ENCODE assay signal across 9 cellular contexts in the genomic region with DNA sequence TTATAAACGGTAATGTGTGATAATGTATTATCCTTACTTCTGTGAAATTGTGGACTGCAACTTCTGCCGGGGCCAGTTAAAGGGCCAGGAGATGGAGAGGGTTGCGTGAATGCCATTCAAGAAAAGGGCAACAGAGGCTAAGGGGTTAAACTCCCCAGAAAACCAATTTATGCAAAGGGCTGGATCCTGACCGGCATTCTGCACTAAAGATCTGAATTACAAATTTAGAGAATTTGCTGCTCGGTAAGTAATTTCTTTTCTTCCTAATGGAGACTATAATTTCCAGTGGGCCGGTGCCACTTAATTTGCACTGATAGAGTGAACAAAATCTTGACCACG.
A peak's percentile ranks its signal among the peaks of the same experiment; 100 is the strongest.
DNase-seq lines count a peak whose midpoint lies in the region; ATAC-seq, FAIRE-seq and TF ChIP-seq lines count a peak whose summit lies in the region.
"Had no signal": no experiment of that assay in that cellular context is flagged by ENCODE, and none has a peak within 500 bp of the region (broad histone marks: within the 10 kb centered on the region; RNA-seq: fewer than 3 reads in every experiment).

No MANE protein-coding gene starts in this region.

- 19% methylated on average over 7 of the region's 7 CpGs for WGBS in smooth muscle cell (ENCODE audit: low lambda C conversion rate)

- H3K4me2 ChIP-seq in HCT116 (ENCODE audit: low read length), result peak overlapping the region; percentile 40
- H3K4me2 ChIP-seq in smooth muscle cell, result peak overlapping the region; percentile 76

- ATAC-seq in HCT116 (no peak), HG02678 (IDR thresholded peaks at IDR 0.05; ENCODE audit: unreplicated experiment) (no peak), GM18505 (IDR thresholded peaks at IDR 0.05; ENCODE audit: unreplicated experiment) (no peak)

- H3K4me3 ChIP-seq in HCT116 (replicated peaks in 1 of 2; ENCODE audit: low read depth in 1 of 2, low read length in 2 of 2) (no peak overlapping the region), SK-N-MC (peak overlapping the region; percentile 69), kidney (ENCODE audit: low read length in 2 of 2) (peak overlapping the region; percentile 55 to 59), smooth muscle cell (no peak overlapping the region)
- H3K4me3 ChIP-seq: pancreas had no signal

- H3K4me1 ChIP-seq in HCT116 (ENCODE audit: control insufficient read depth in 1 of 2, insufficient read depth in 2 of 2, low read length in 2 of 2) (peaks cover 0 to 22% of the 10 kb centered on the region in 2 experiments; a peak in 2 of 4 replicates), kidney (ENCODE audit: control insufficient read depth in 1 of 2, insufficient read depth in 1 of 2, low read depth in 1 of 2, low read length in 2 of 2) (peaks cover 11 to 15% of the 10 kb centered on the region in 2 donors), smooth muscle cell (ENCODE audit: low read depth) (peaks cover 42% of the 10 kb centered on the region)

- H3K27ac ChIP-seq in HCT116 (ENCODE audit: low read depth, low read length), result no peak overlapping the region
- H3K27ac ChIP-seq in SK-N-MC, result peak overlapping the region; percentile 27; the same call in 1 of the 2 replicates
- H3K27ac ChIP-seq in kidney (ENCODE audit: low read depth in 2 of 2, low read length in 2 of 2), result peak overlapping the region; percentile 59 to 75
- H3K27ac ChIP-seq in smooth muscle cell (ENCODE audit: low read depth), result peak overlapping the region; percentile 96

- BruUV-seq in HCT116 (replicated peaks; lab: Mats Ljungman, UMichigan), result no TSS peak

- no peak for TF ChIP-seq RAD21 in HCT116 (IDR thresholded peaks at IDR 0.05; ENCODE audit: low read depth)

- intact Hi-C loops in HCT116 (cut with micrococcal nuclease), result loop anchor here (1.0 to 10.0 kb wide), 4 partner anchors 122 to 716 kb away; no protein-coding TSS in a partner anchor
- intact Hi-C loops in kidney (cut with DNase I), result no loop called here
- intact Hi-C loops in posterior vena cava (cut with DNase I), result loop anchor here in 1 of 2 donors (5.0 kb wide), 1 partner anchor 363 kb away; no protein-coding TSS in a partner anchor

- CTCF ChIA-PET in HCT116 (lab: Charles Lee), result interaction anchor here (0.6 to 2.2 kb wide), 17 partner anchors 9 to 707 kb away, joined by 3 to 24 read pairs (median 4); partner anchors contain the start of gene ZNF217

- TF ChIP-seq CTCF in HCT116 (IDR thresholded peaks at IDR 0.05 in 2 of 3, conservative IDR thresholded peaks at IDR 0.05 in 1 of 3; ENCODE audit: borderline replicate concordance in 1 of 3, insufficient read depth in 1 of 3, low read depth in 2 of 3, low read length in 2 of 3) (no peak), kidney (IDR thresholded peaks at IDR 0.05; ENCODE audit: borderline replicate concordance, extremely low read depth, insufficient read depth) (no peak), smooth muscle cell (IDR thresholded peaks at IDR 0.05; ENCODE audit: borderline replicate concordance, insufficient read depth, poor library complexity, severe bottlenecking) (no peak)

- H3K36me3 ChIP-seq in HCT116 (ENCODE audit: control insufficient read depth in 1 of 2, insufficient read depth in 2 of 2, low read length in 2 of 2), result no peaks in the 10 kb centered on the region
- no peaks in the 10 kb centered on the region for H3K36me3 ChIP-seq in SK-N-MC (ENCODE audit: insufficient read depth, low read length)
- no peaks in the 10 kb centered on the region for H3K36me3 ChIP-seq in kidney (ENCODE audit: control insufficient read depth in 1 of 2, insufficient read depth in 2 of 2, low read length in 2 of 2)
- no peaks in the 10 kb centered on the region for H3K36me3 ChIP-seq in smooth muscle cell (ENCODE audit: low read depth)
- H3K36me3 ChIP-seq: pancreas had no signal

- no peaks in the 10 kb centered on the region for H3K9me2 ChIP-seq in HCT116 (ENCODE audit: insufficient read depth)

- FAIRE-seq in kidney (lab: Jason Lieb, UNC), result no peak
- FAIRE-seq: pancreas had no signal

- H2AFZ ChIP-seq in HCT116 (ENCODE audit: low read depth, low read length, poor library complexity, severe bottlenecking) (peak overlapping the region; percentile 90), smooth muscle cell (ENCODE audit: low read depth) (peak overlapping the region; percentile 86)

- H3K79me2 ChIP-seq in HCT116 (ENCODE audit: insufficient read depth, low read length) (no peaks in the 10 kb centered on the region), smooth muscle cell (ENCODE audit: low read depth) (no peaks in the 10 kb centered on the region)

- H4K20me1 ChIP-seq in HCT116 (ENCODE audit: insufficient read depth), result no peaks in the 10 kb centered on the region
- H4K20me1 ChIP-seq in smooth muscle cell (ENCODE audit: low read depth), result no peaks in the 10 kb centered on the region

- H3F3A ChIP-seq in smooth muscle cell (ENCODE audit: low read depth), result peaks cover 3% of the 10 kb centered on the region

- POLR2A ChIA-PET in HCT116 (lab: Charles Lee), result no interaction called here

- no peak for TF ChIP-seq POLR2A in HCT116 (IDR thresholded peaks at IDR 0.05; ENCODE audit: borderline replicate concordance, extremely low read depth, insufficient read depth, insufficient read length)
- TF ChIP-seq POLR2A in GM18505 (IDR thresholded peaks at IDR 0.05; ENCODE audit: borderline replicate concordance, extremely low read depth, insufficient read depth, insufficient read length), result no peak

- RAD21 ChIA-PET in HCT116 (lab: Charles Lee; ENCODE audit: low non-redundant PET in 1 of 2, low total read pairs in 2 of 2, uncharacterized antibody in 2 of 2, unreplicated experiment in 2 of 2), result interaction anchor here (0.6 to 1.3 kb wide), 6 partner anchors 122 to 401 kb away, joined by 3 to 4 read pairs (median 3); no protein-coding TSS in a partner anchor

- DNase-seq in HCT116 (ENCODE audit: low read depth, low spot score), result no peak
- DNase-seq in SK-N-MC (ENCODE audit: low read depth, low spot score), result no peak
- DNase-seq in kidney, result no peak
- no peak for DNase-seq in smooth muscle cell (lab: John Stamatoyannopoulos, UW; ENCODE audit: unreplicated experiment)
- DNase-seq in hepatic stellate cell (ENCODE audit: low spot score), result no peak
- DNase-seq in posterior vena cava (ENCODE audit: low spot score), result no peak

- H3K27me3 ChIP-seq in HCT116 (ENCODE audit: insufficient read depth, low read length) (no peaks in the 10 kb centered on the region), smooth muscle cell (ENCODE audit: low read depth) (no peaks in the 10 kb centered on the region)
- H3K27me3 ChIP-seq: pancreas had no signal

- H3K9me3 ChIP-seq in HCT116 (ENCODE audit: control insufficient read depth in 1 of 2, insufficient read depth in 1 of 2, low read depth in 1 of 2, low read length in 2 of 2), result no peaks in the 10 kb centered on the region
- no peaks in the 10 kb centered on the region for H3K9me3 ChIP-seq in SK-N-MC (ENCODE audit: low read depth, low read length)
- no peaks in the 10 kb centered on the region for H3K9me3 ChIP-seq in kidney (ENCODE audit: control insufficient read depth in 1 of 2, low read length in 2 of 2)
- H3K9me3 ChIP-seq in smooth muscle cell (replicated peaks; ENCODE audit: low read depth), result no peaks in the 10 kb centered on the region
- H3K9me3 ChIP-seq: pancreas had no signal

- H3K9ac ChIP-seq in HCT116 (ENCODE audit: low read length), result no peak overlapping the region
- H3K9ac ChIP-seq in SK-N-MC (ENCODE audit: insufficient read length), result peak overlapping the region; percentile 42
- H3K9ac ChIP-seq in kidney (ENCODE audit: low read length in 2 of 2), result peak overlapping the region; percentile 35 to 53
- H3K9ac ChIP-seq in smooth muscle cell (ENCODE audit: low read depth), result peak overlapping the region; percentile 90

TF ChIP-seq in HCT116, 20 proteins besides CTCF, POLR2A, EP300 and RAD21 (continues in another document):
- no peak for TF ChIP-seq SP1 (IDR thresholded peaks at IDR 0.05; ENCODE audit: low read depth)
- TF ChIP-seq EZH2phosphoT487 (IDR thresholded peaks at IDR 0.05; ENCODE audit: borderline replicate concordance), result no peak
- TF ChIP-seq SRF (IDR thresholded peaks at IDR 0.05; ENCODE audit: low read depth), result no peak
- TF ChIP-seq ZFX (IDR thresholded peaks at IDR 0.05), result no peak
- TF ChIP-seq ELF1 (IDR thresholded peaks at IDR 0.05; ENCODE audit: borderline replicate concordance, low read depth), result no peak
- TF ChIP-seq TCF7L2 (IDR thresholded peaks at IDR 0.05; ENCODE audit: borderline replicate concordance, extremely low read depth, insufficient read depth, insufficient read length), result no peak
- no peak for TF ChIP-seq CEBPB (IDR thresholded peaks at IDR 0.05; ENCODE audit: low read depth)
- TF ChIP-seq FOSL1 (IDR thresholded peaks at IDR 0.05; ENCODE audit: low read depth), result no peak
- TF ChIP-seq CBX3 (IDR thresholded peaks at IDR 0.05; ENCODE audit: low read depth), result no peak
- no peak for TF ChIP-seq EGR1 (IDR thresholded peaks at IDR 0.05; ENCODE audit: low read depth)
- TF ChIP-seq, protein P1, sequence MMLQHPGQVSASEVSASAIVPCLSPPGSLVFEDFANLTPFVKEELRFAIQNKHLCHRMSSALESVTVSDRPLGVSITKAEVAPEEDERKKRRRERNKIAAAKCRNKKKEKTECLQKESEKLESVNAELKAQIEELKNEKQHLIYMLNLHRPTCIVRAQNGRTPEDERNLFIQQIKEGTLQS (IDR thresholded peaks at IDR 0.05), result no peak
- TF ChIP-seq, protein P2, sequence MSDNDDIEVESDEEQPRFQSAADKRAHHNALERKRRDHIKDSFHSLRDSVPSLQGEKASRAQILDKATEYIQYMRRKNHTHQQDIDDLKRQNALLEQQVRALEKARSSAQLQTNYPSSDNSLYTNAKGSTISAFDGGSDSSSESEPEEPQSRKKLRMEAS (IDR thresholded peaks at IDR 0.05), result no peak

Comparison
In these comparisons a context has a peak if more than half of its experiments do, and no peak if none do; other contexts are left out.
1. H3K4me3 ChIP-seq: peak in SK-N-MC (single experiment) and kidney (2 of 2); none in HCT116 (0 of 2) and smooth muscle cell (single experiment).